ENCODE assay signal across 7 cellular contexts in genomic region chr2:40488927-40489677, GRCh38. TPM values are rescaled to one million over a fixed set of nuclear protein-coding genes. Genes with fewer than 3 reads are reported as not detected.
DNase-seq lines count a peak whose midpoint lies in the region; ATAC-seq, FAIRE-seq and TF ChIP-seq lines count a peak whose summit lies in the region.

No MANE protein-coding gene starts in this region.

- peak overlapping the region; percentile 47 for H3K4me2 ChIP-seq in GM23248 (ENCODE audit: unreplicated experiment)

- H3K36me3 ChIP-seq in GM23248 (ENCODE audit: low read depth), result no peaks in the 10 kb centered on the region
- no peaks in the 10 kb centered on the region for H3K36me3 ChIP-seq in spleen
- H3K36me3 ChIP-seq in BE2C, result no peaks in the 10 kb centered on the region

- in situ Hi-C loops in GM23248 (cut with MboI), result loop anchor here (25.0 kb wide), 1 partner anchor 273 kb away; no protein-coding TSS in a partner anchor

- H3K4me1 ChIP-seq in GM23248 (ENCODE audit: insufficient read depth), result peaks cover 11% of the 10 kb centered on the region; the same call in 1 of the 2 replicates
- peaks cover 0 to 50% (median 16%) of the 10 kb centered on the region in 6 donors for H3K4me1 ChIP-seq in spleen
- peaks cover 21% of the 10 kb centered on the region for H3K4me1 ChIP-seq in BE2C

- no peaks in the 10 kb centered on the region for H3K79me2 ChIP-seq in GM23248 (ENCODE audit: insufficient read depth)

- ATAC-seq in Right ventricle myocardium superior (ENCODE audit: poor library complexity) (peak; percentile 82), GM21528 (IDR thresholded peaks at IDR 0.05; ENCODE audit: low FRiP score, unreplicated experiment) (no peak)

- intact Hi-C loops in Right ventricle myocardium superior (cut with DNase I) (no loop called here), spleen (cut with DNase I; ENCODE audit: low total_unique reads) (no loop called here)

- peak overlapping the region; percentile 55 for H3K9ac ChIP-seq in GM23248

- DNase-seq in GM23248, result peak; percentile 58
- DNase-seq in RCC 7860 (ENCODE audit: low spot score), result peak; percentile 57
- no peak for DNase-seq in Right ventricle myocardium superior
- DNase-seq in spleen, result no peak
- no peak for DNase-seq in UCSD-AML1 (lab: John Stamatoyannopoulos, UW; ENCODE audit: unreplicated experiment)
- no peak for DNase-seq in BE2C

- peak overlapping the region; percentile 55 for H3K4me3 ChIP-seq in GM23248
- H3K4me3 ChIP-seq in spleen, result peak overlapping the region in 7 of 8 donors; percentile 4 to 64 (median 23)
- H3K4me3 ChIP-seq in BE2C (ENCODE audit: low read depth, low read length), result no peak overlapping the region

- no peak for TF ChIP-seq POLR2A in spleen (IDR thresholded peaks at IDR 0.05)

- H3F3A ChIP-seq in GM23248 (ENCODE audit: insufficient read depth), result no peaks in the 10 kb centered on the region

- FAIRE-seq in RCC 7860 (lab: Jason Lieb, UNC), result peak; percentile 36

- TF ChIP-seq CTCF in spleen (IDR thresholded peaks at IDR 0.05 in 8 of 11, conservative IDR thresholded peaks at IDR 0.05 in 3 of 11) (no peak), BE2C (IDR thresholded peaks at IDR 0.05; ENCODE audit: low read depth, low read length) (no peak)

- H2AFZ ChIP-seq in GM23248, result peak overlapping the region; percentile 81

- WGBS in GM23248 (ENCODE audit: low coverage in 1 of 2, low lambda C conversion rate in 2 of 2, missing lambda C conversion rate in 2 of 2), 2 experiments, result 65 to 73% methylated on average over 11 of the region's 11 CpGs
- 45 to 65% (median 57%) methylated on average over 11 of the region's 11 CpGs for WGBS in spleen, 5 donors

- H3K9me3 ChIP-seq in GM23248 (ENCODE audit: low read depth) (no peaks in the 10 kb centered on the region), spleen (no peaks in the 10 kb centered on the region), BE2C (no peaks in the 10 kb centered on the region)

- H3K27ac ChIP-seq in GM23248, result no peak overlapping the region
- H3K27ac ChIP-seq in spleen, result peak overlapping the region in 7 of 8 donors; percentile 4 to 73 (median 65)

- no peaks in the 10 kb centered on the region for H4K20me1 ChIP-seq in GM23248 (ENCODE audit: insufficient read depth)

- no peaks in the 10 kb centered on the region for H3K27me3 ChIP-seq in GM23248 (replicated peaks; ENCODE audit: insufficient read depth)
- H3K27me3 ChIP-seq in spleen (replicated peaks in 1 of 7), result no peaks in the 10 kb centered on the region
- no peaks in the 10 kb centered on the region for H3K27me3 ChIP-seq in BE2C

- H3K9me2 ChIP-seq in GM23248 (ENCODE audit: insufficient read depth), result no peaks in the 10 kb centered on the region

RNA-seq across cellular contexts. Expression of gene SLC8A1, which starts 37.2 kb away (rescaled TPM):
- 82.1 and 83.4 TPM in 2 replicates for total RNA-seq in GM23248 (2014; rRNA removed; shearing (Covaris generic))
- 11.6 and 13.8 TPM in 2 replicates for polyA plus RNA-seq in GM23248 (2016; fragmentation: Nextera tagmentation; extraction: Ambion mirVana)
- 958 TPM for total RNA-seq in Right ventricle myocardium superior
- total RNA-seq in spleen, result 10 to 100 TPM; 52.9 to 86.0 (median 67.1) TPM
- under 1 TPM; 0.36 to 0.77 (median 0.37) TPM for polyA plus RNA-seq in spleen
- 3.1 TPM for polyA plus RNA-seq in BE2C (2012; ENCODE audit: insufficient read depth, insufficient read length, low read depth)

Comparison
In these comparisons a context has a peak if more than half of its experiments do, and no peak if none do; other contexts are left out.
1. DNase-seq: peak in GM23248 (single experiment) and RCC 7860 (single experiment); none in Right ventricle myocardium superior (single experiment), spleen (single experiment), UCSD-AML1 (single experiment) and BE2C (single experiment).
2. RNA of gene SLC8A1, which starts 37.2 kb away (total RNA-seq): 958 TPM in Right ventricle myocardium superior (single experiment); 82.1 to 83.4 TPM in GM23248 and 52.9 to 86.0 TPM in spleen; every median in the first group is over 10 times any median in the second.